Comparison of ENCODE assay signal across 12 cellular contexts in the genomic region with DNA sequence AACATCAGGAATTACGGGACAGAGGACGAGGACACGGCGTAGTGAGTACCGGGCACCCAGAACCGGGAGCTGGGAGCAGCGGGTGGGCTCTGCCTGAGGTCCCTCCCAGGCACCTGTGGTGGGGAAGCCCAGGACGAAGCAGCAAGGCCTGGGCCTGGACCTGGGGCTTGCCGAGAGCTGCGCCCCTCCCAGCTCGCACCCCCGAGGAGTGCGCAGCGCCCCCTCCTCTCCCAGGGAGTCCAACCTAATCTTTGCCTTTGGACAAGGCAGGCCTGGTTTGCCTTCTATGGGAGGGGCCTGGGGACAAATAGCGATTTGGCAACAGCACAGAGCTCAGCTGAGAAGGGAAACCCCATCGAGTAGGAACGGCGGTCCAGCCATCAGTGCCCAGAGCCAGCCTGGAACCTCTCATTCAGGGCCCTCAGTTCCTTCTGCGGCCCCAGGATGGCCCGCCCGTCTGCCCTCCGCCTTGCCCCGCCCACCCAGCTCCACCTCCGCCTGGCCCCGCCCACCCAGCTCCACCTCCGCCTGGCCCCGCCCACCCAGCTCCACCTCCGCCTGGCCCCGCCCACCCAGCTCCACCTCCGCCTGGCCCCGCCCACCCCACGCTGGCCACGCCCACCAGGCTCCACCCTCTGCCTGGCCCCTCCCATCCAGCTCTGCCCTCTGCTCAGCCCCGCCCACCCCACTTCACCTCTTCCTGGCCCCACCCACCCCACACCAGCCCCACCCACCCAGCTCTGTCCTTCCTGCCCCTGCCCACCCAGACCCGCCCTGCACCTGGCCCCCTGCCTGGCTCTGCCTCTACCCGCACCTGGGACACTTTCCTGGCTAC. TPM values are rescaled to one million over a fixed set of nuclear protein-coding genes. Genes with fewer than 3 reads are reported as not detected.
A peak's percentile ranks its signal among the peaks of the same experiment; 100 is the strongest.
DNase-seq lines count a peak whose midpoint lies in the region; ATAC-seq and TF ChIP-seq lines count a peak whose summit lies in the region.
"Had no signal": no experiment of that assay in that cellular context is flagged by ENCODE, and none has a peak within 500 bp of the region (broad histone marks: within the 10 kb centered on the region; RNA-seq: fewer than 3 reads in every experiment).

No MANE protein-coding gene starts in this region.

- CTCF ChIA-PET in RWPE1 (lab: Yijun Ruan, JAX): interaction anchor here (0.6 kb wide), 1 partner anchor 223 kb away, joined by 4 read pairs; no protein-coding TSS in a partner anchor

- H3K36me3 Mint-ChIP-seq in activated naive CD8-positive, alpha-beta T cell treated with anti-CD3 and anti-CD28 coated beads, Interleukin-2, amount 50 U/mL, for 24 hours (ENCODE audit: low read depth): no peaks in the 10 kb centered on the region

- no peak for TF ChIP-seq POLR2A in spleen (IDR thresholded peaks at IDR 0.05)

- no peak for ATAC-seq in activated naive CD8-positive, alpha-beta T cell treated with anti-CD3 and anti-CD28 coated beads, Interleukin-2, amount 50 U/mL, for 24 hours
- no peak for ATAC-seq in HG03097 (IDR thresholded peaks at IDR 0.05; ENCODE audit: low FRiP score, unreplicated experiment)

- WGBS in spleen, 5 donors: 76 to 90% (median 87%) methylated on average over 26 to 36 of the region's 36 CpGs

- no peaks in the 10 kb centered on the region for H3K36me3 ChIP-seq in spleen

- H3K27ac ChIP-seq in RWPE1 (no peak overlapping the region), spleen (no peak overlapping the region)

- H3K4me3 ChIP-seq in spleen: no peak overlapping the region

- H3K27me3 Mint-ChIP-seq in activated naive CD8-positive, alpha-beta T cell treated with anti-CD3 and anti-CD28 coated beads, Interleukin-2, amount 50 U/mL, for 24 hours: peaks cover 21% of the 10 kb centered on the region

- peaks cover 0 to 49% (median 24%) of the 10 kb centered on the region in 7 donors for H3K27me3 ChIP-seq in spleen (replicated peaks in 1 of 7)

- peaks cover 0 to 8% (median 0%) of the 10 kb centered on the region in 6 donors for H3K4me1 ChIP-seq in spleen

- H3K4me1 Mint-ChIP-seq in activated naive CD8-positive, alpha-beta T cell treated with anti-CD3 and anti-CD28 coated beads, Interleukin-2, amount 50 U/mL, for 24 hours: peaks cover 4% of the 10 kb centered on the region

- H3K9me3 Mint-ChIP-seq in activated naive CD8-positive, alpha-beta T cell treated with anti-CD3 and anti-CD28 coated beads, Interleukin-2, amount 50 U/mL, for 24 hours: no peaks in the 10 kb centered on the region
- H3K9me3 Mint-ChIP-seq: neural crest cell had no signal

- no peak overlapping the region for H3K4me3 Mint-ChIP-seq in activated naive CD8-positive, alpha-beta T cell treated with anti-CD3 and anti-CD28 coated beads, Interleukin-2, amount 50 U/mL, for 24 hours
- H3K4me3 Mint-ChIP-seq: neural crest cell had no signal

- peaks cover 0 to 12% (median 4%) of the 10 kb centered on the region in 8 donors for H3K9me3 ChIP-seq in spleen

- intact Hi-C loops in spleen (cut with DNase I; ENCODE audit: low total_unique reads): loop anchor here (10.0 kb wide), 1 partner anchor 193 kb away; no protein-coding TSS in a partner anchor

- POLR2A ChIA-PET in RWPE1 (lab: Yijun Ruan, JAX; ENCODE audit: low non-redundant PET): no interaction called here

- no peak for TF ChIP-seq CTCF in GM20000 (IDR thresholded peaks at IDR 0.05; ENCODE audit: extremely low read depth, missing control alignments)
- TF ChIP-seq CTCF in RWPE1 (conservative IDR thresholded peaks at IDR 0.05; ENCODE audit: low read depth): no peak
- no peak for TF ChIP-seq CTCF in spleen (IDR thresholded peaks at IDR 0.05 in 8 of 11, conservative IDR thresholded peaks at IDR 0.05 in 3 of 11)

- peak; percentile 58 for DNase-seq in GM20000 (ENCODE audit: low spot score)
- DNase-seq in RWPE1 (ENCODE audit: low spot score): peak; percentile 75
- DNase-seq in activated naive CD8-positive, alpha-beta T cell treated with anti-CD3 and anti-CD28 coated beads, Interleukin-2, amount 50 U/mL, for 24 hours: peak; percentile 50
- DNase-seq in spleen: peak; percentile 64
- DNase-seq in SK-N-DZ (ENCODE audit: low spot score): no peak
- no peak for DNase-seq in NCI-H1694 treated with DMSO at 0.1 percent for 48 hours (lab: John Stamatoyannopoulos, UW)
- no peak for DNase-seq in KG1 (lab: John Stamatoyannopoulos, UW)
- DNase-seq: GF-D8, Kasumi-1 had no signal

- H3K27ac Mint-ChIP-seq in activated naive CD8-positive, alpha-beta T cell treated with anti-CD3 and anti-CD28 coated beads, Interleukin-2, amount 50 U/mL, for 24 hours: no peak overlapping the region

RNA-seq across cellular contexts. Expression of a gene that starts 32.5 kb away (rescaled TPM):
- total RNA-seq in spleen: 1 to 10 TPM in 5 of 7 donors, under 1 TPM in 2; 0.32 to 3.5 (median 2.5) TPM
- under 1 TPM; 0.05 to 0.43 (median 0.29) TPM for polyA plus RNA-seq in spleen
- 0.07 and 0.33 TPM in 2 replicates for polyA plus RNA-seq in SK-N-DZ (2014; cell fraction: cytosol; rRNA removed)
- polyA plus RNA-seq in SK-N-DZ (2014; cell fraction: nucleus; rRNA removed): 0.17 and 0.31 TPM in 2 replicates

RNA-seq across cellular contexts. Expression of a gene that starts 39.8 kb away (rescaled TPM):
- total RNA-seq in spleen: under 1 TPM in 2 of 7 donors, not detected in 5; 0.26 to 0.34 TPM
- polyA plus RNA-seq in spleen: under 1 TPM in 2 of 3 donors, not detected in 1; 0.02 to 0.13 TPM
- not detected in 2 replicates for polyA plus RNA-seq in SK-N-DZ (2014; cell fraction: cytosol; rRNA removed)
- polyA plus RNA-seq in SK-N-DZ (2014; cell fraction: nucleus; rRNA removed): not detected in 2 replicates
- total RNA-seq: activated CD8-positive, alpha-beta memory T cell treated with anti-CD3 and anti-CD28 coated beads for 36 hours had no signal

Comparison
In these comparisons a context has a peak if more than half of its experiments do, and no peak if none do; other contexts are left out.
1. DNase-seq: peak in GM20000 (single experiment), RWPE1 (single experiment), activated naive CD8-positive, alpha-beta T cell treated with anti-CD3 and anti-CD28 coated beads, Interleukin-2, amount 50 U/mL, for 24 hours (single experiment) and spleen (single experiment); none in SK-N-DZ (single experiment), NCI-H1694 treated with DMSO at 0.1 percent for 48 hours (single experiment) and KG1 (single experiment).